Comparison of ENCODE assay signal across 8 cellular contexts in genomic region chr16:30417447-30418349, GRCh38. TPM values are rescaled to one million over a fixed set of nuclear protein-coding genes. Genes with fewer than 3 reads are reported as not detected.
DNase-seq lines count a peak whose midpoint lies in the region; ATAC-seq and FAIRE-seq lines count a peak whose summit lies in the region.

No MANE protein-coding gene starts in this region.

- ATAC-seq in GM18498 (IDR thresholded peaks at IDR 0.05; ENCODE audit: unreplicated experiment) (peak; percentile 82), HG02852 (IDR thresholded peaks at IDR 0.05; ENCODE audit: unreplicated experiment) (peak; percentile 76)

- no peak for FAIRE-seq in RCC 7860 (lab: Jason Lieb, UNC)

- DNase-seq in NCI-H2081 treated with DMSO at 0.1 percent for 48 hours (lab: John Stamatoyannopoulos, UW) (peak; percentile 76), cerebellum (ENCODE audit: low spot score) (peak; percentile 90), kidney tubule cell (ENCODE audit: low spot score) (peak; percentile 94), RCC 7860 (ENCODE audit: low spot score) (no peak)
- DNase-seq in activated CD4-positive, alpha-beta T cell treated with anti-CD3 and anti-CD28 coated beads for 1 hour: peak; percentile 85
- peak; percentile 64 to 75 for DNase-seq in stimulated activated CD4-positive, alpha-beta T cell treated with anti-CD3 and anti-CD28 coated beads, Interleukin-1b, Interleukin-23, amount 100 ng/mL, for 1 hour (ENCODE audit: low read depth in 2 of 2)

RNA-seq across cellular contexts. Expression of gene ZNF771, which starts 10.3 kb away (rescaled TPM):
- total RNA-seq in cerebellum: 9.0 TPM

RNA-seq across cellular contexts. Expression of gene DCTPP1, which starts 12.1 kb away (rescaled TPM):
- 11.3 TPM for total RNA-seq in cerebellum

RNA-seq across cellular contexts. Expression of gene ZNF48, which starts 22.5 kb away (rescaled TPM):
- 16.7 TPM for total RNA-seq in cerebellum

RNA-seq across cellular contexts. Expression of gene SEPHS2, which starts 28.0 kb away (rescaled TPM):
- total RNA-seq in cerebellum: 5.8 TPM

RNA-seq across cellular contexts. Expression of gene SEPTIN1, which starts 35.3 kb away (rescaled TPM):
- total RNA-seq in cerebellum: not detected
